16 cellular contexts compared by ENCODE assay signal in genomic region chr18:61797691-61798590, GRCh38.
"Had no signal": no experiment of that assay in that cellular context is flagged by ENCODE, and none has a peak within 500 bp of the region (broad histone marks: within the 10 kb centered on the region; RNA-seq: fewer than 3 reads in every experiment).

No MANE protein-coding gene starts in this region.

- H3K4me3 ChIP-seq: gastroesophageal sphincter, lower lobe of right lung, pancreas, thyroid gland, vagina had no signal

- H3K4me1 ChIP-seq: gastroesophageal sphincter, lower lobe of right lung, pancreas, thyroid gland, vagina had no signal

- H3K27me3 ChIP-seq: brain microvascular endothelial cell, gastroesophageal sphincter, pancreas, thyroid gland, vagina had no signal

- H3K9me3 ChIP-seq: lower lobe of right lung, pancreas, thyroid gland, vagina had no signal

- H3K27ac ChIP-seq: brain microvascular endothelial cell, epithelial cell of prostate, gastroesophageal sphincter, lower lobe of right lung, pancreas, thyroid gland, vagina, VCaP had no signal

- DNase-seq: activated CD4-positive, alpha-beta memory T cell treated with anti-CD3 and anti-CD28 coated beads for 36 hours; activated gamma-delta T cell; activated naive CD8-positive, alpha-beta T cell treated with anti-CD3 and anti-CD28 coated beads for 36 hours; activated T-cell treated with anti-CD3 and anti-CD28 coated beads, Interleukin-2, amount 50 U/mL, for 48 hours; brain microvascular endothelial cell; effector memory CD8-positive, alpha-beta T cell; kidney glomerular epithelial cell; lower lobe of right lung; midbrain; pancreas; stimulated activated CD4-positive, alpha-beta T cell treated with anti-CD3 and anti-CD28 coated beads, Interleukin-4, amount 100 ng/mL, for 4 hours; thyroid gland had no signal

- H3K36me3 ChIP-seq: brain microvascular endothelial cell, gastroesophageal sphincter, lower lobe of right lung, pancreas, thyroid gland, vagina had no signal
